Comparison of ENCODE assay signal across 15 cellular contexts in genomic region chr6:12516070-12516469, GRCh38.
DNase-seq lines count a peak whose midpoint lies in the region; ATAC-seq and TF ChIP-seq lines count a peak whose summit lies in the region.
"Had no signal": no experiment of that assay in that cellular context is flagged by ENCODE, and none has a peak within 500 bp of the region (broad histone marks: within the 10 kb centered on the region; RNA-seq: fewer than 3 reads in every experiment).

No MANE protein-coding gene starts in this region.

- intact Hi-C loops in sciatic nerve (cut with DNase I): no loop called here

- peak; percentile 15 for DNase-seq in epithelial cell of esophagus (ENCODE audit: low read depth)
- no peak for DNase-seq in sciatic nerve (ENCODE audit: low spot score)
- DNase-seq in glomerular visceral epithelial cell (ENCODE audit: extremely low spot score): no peak
- no peak for DNase-seq in stimulated activated CD4-positive, alpha-beta T cell treated with anti-CD3 and anti-CD28 coated beads, Interleukin-4, amount 100 ng/mL, for 1 hour
- no peak for DNase-seq in KBM-7
- no peak for DNase-seq in Kasumi-1 (lab: John Stamatoyannopoulos, UW)
- DNase-seq: activated B cell treated with CpG ODN at 0.5 μM for 24 hours, Caco-2, immature natural killer cell, NCI-H524, SJCRH30 had no signal

- ATAC-seq in GM18907 (IDR thresholded peaks at IDR 0.05; ENCODE audit: unreplicated experiment): peak; percentile 65
- ATAC-seq in HG03442 (IDR thresholded peaks at IDR 0.05; ENCODE audit: unreplicated experiment): peak; percentile 46
- peak; percentile 65 for ATAC-seq in sciatic nerve
- ATAC-seq: esophagus mucosa; natural killer cell treated with Interleukin-12 subunit alpha and Interleukin-12 subunit beta and Interleukin-15 and Interleukin-18, amount 100 ng/mL, for 72 hours had no signal

- TF ChIP-seq CTCF in epithelial cell of esophagus (IDR thresholded peaks at IDR 0.05; ENCODE audit: insufficient read depth, low read depth, low read length, missing control alignments): no peak

- no peak overlapping the region for H3K4me3 ChIP-seq in epithelial cell of esophagus (ENCODE audit: low read length)
- H3K4me3 ChIP-seq: SJCRH30 had no signal

- in situ Hi-C loops in KBM-7 (cut with MboI; ENCODE audit: low pct_unique_long_range_greater_than_20kb, low sequenced_read_pairs): no loop called here
